Comparison of ENCODE assay signal across 8 cellular contexts in the genomic region with DNA sequence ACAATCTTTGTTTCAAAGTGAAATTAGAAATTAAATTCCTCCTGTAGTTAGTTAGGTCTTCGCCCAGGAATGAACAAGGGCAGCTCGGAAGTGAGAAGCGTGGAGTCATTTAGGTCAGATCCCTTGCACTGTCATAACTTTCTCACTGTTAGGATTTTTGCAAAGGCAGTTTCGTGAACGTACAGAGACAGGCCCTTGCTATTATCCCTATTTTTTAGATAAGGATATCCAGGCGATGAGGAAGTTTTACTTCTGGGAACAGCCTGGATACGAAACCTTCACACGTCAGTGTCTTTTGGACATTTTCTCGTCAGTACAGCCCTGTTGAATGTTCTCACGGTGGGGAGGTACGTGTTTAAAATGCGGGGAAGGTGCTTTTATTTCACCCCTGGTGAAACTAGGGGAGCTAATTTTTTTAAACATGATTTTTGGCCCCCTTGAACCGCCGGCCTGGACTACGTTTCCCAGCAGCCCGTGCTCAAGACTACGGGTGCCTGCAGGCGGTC. TPM values are rescaled to one million over a fixed set of nuclear protein-coding genes. Genes with fewer than 3 reads are reported as not detected.
DNase-seq lines count a peak whose midpoint lies in the region; ATAC-seq, FAIRE-seq and TF ChIP-seq lines count a peak whose summit lies in the region.

No MANE protein-coding gene starts in this region.

- peaks cover 13% of the 10 kb centered on the region for H4K20me1 ChIP-seq in Karpas-422 (ENCODE audit: insufficient read depth, low read depth, low read length)
- H4K20me1 ChIP-seq in astrocyte (ENCODE audit: insufficient read depth, low read length) = no peaks in the 10 kb centered on the region
- no peaks in the 10 kb centered on the region for H4K20me1 ChIP-seq in keratinocyte (ENCODE audit: control insufficient read depth, extremely low read depth, insufficient read depth, low read length)

- peak overlapping the region; percentile 82 for H3K4me3 ChIP-seq in Karpas-422 (ENCODE audit: low read length)
- peak overlapping the region; percentile 80 for H3K4me3 ChIP-seq in astrocyte (ENCODE audit: insufficient read depth, low read depth, low read length)
- peak overlapping the region; percentile 82 to 95 (median 85) for H3K4me3 ChIP-seq in keratinocyte (ENCODE audit: control insufficient read depth in 2 of 3, extremely low read depth in 1 of 3, insufficient read depth in 2 of 3, low read depth in 1 of 3, low read length in 3 of 3)

- ATAC-seq in stimulated activated effector memory CD8-positive, alpha-beta T cell treated with anti-CD3 and anti-CD28 coated beads, Interleukin-12 subunit alpha, Interleukin-12 subunit beta, amount 100 ng/mL, for 72 hours = peak; percentile 85
- no peak for ATAC-seq in GM19452 (IDR thresholded peaks at IDR 0.05; ENCODE audit: unreplicated experiment)

- H3K9me1 ChIP-seq in keratinocyte (ENCODE audit: control insufficient read depth, extremely low read depth, insufficient read depth, low read length) = no peaks in the 10 kb centered on the region

- H3K9me3 ChIP-seq in Karpas-422 (ENCODE audit: low read length) (no peaks in the 10 kb centered on the region), astrocyte (ENCODE audit: insufficient read depth, low read depth, low read length) (no peaks in the 10 kb centered on the region), keratinocyte (ENCODE audit: control insufficient read depth, low read depth, low read length) (no peaks in the 10 kb centered on the region)

- peak overlapping the region; percentile 78 for H3K4me2 ChIP-seq in Karpas-422 (ENCODE audit: low read depth, low read length, poor library complexity, severe bottlenecking)
- H3K4me2 ChIP-seq in astrocyte (ENCODE audit: low read length) = peak overlapping the region; percentile 95
- peak overlapping the region; percentile 93 for H3K4me2 ChIP-seq in keratinocyte (ENCODE audit: control insufficient read depth, extremely low read depth, insufficient read depth, low read depth, low read length)

- no peaks in the 10 kb centered on the region for H3K36me3 ChIP-seq in Karpas-422 (ENCODE audit: insufficient read depth, low read length)
- no peaks in the 10 kb centered on the region for H3K36me3 ChIP-seq in astrocyte (ENCODE audit: insufficient read depth, low read length)
- no peaks in the 10 kb centered on the region for H3K36me3 ChIP-seq in keratinocyte (ENCODE audit: control insufficient read depth in 2 of 2, extremely low read depth in 1 of 2, insufficient read depth in 2 of 2, low read length in 2 of 2)

- H3K36me3 Mint-ChIP-seq in astrocyte (ENCODE audit: low read depth, unreplicated experiment) = no peaks in the 10 kb centered on the region
- H3K36me3 Mint-ChIP-seq in stimulated activated effector memory CD8-positive, alpha-beta T cell treated with anti-CD3 and anti-CD28 coated beads, Interleukin-12 subunit alpha, Interleukin-12 subunit beta, amount 100 ng/mL, for 72 hours = peaks cover 31% of the 10 kb centered on the region

- H3K27ac ChIP-seq in Karpas-422 (ENCODE audit: low read length) = no peak overlapping the region
- H3K27ac ChIP-seq in astrocyte (ENCODE audit: low read depth, low read length) = peak overlapping the region; percentile 76
- H3K27ac ChIP-seq in keratinocyte (ENCODE audit: control insufficient read depth, insufficient read depth, low read length) = peak overlapping the region; percentile 88

- dilution Hi-C loops in keratinocyte (cut with MboI; ENCODE audit: extremely low pct_ligation_motif_present, low sequenced_read_pairs) = no loop called here

- H3K79me2 ChIP-seq in Karpas-422 (ENCODE audit: low read length) (peaks cover 42% of the 10 kb centered on the region), astrocyte (ENCODE audit: insufficient read depth, low read length) (peaks cover 44% of the 10 kb centered on the region), keratinocyte (ENCODE audit: control insufficient read depth, insufficient read depth, low read length) (peaks cover 38% of the 10 kb centered on the region)

- peaks cover 7% of the 10 kb centered on the region for H3K9me3 Mint-ChIP-seq in astrocyte (ENCODE audit: unreplicated experiment)
- H3K9me3 Mint-ChIP-seq in stimulated activated effector memory CD8-positive, alpha-beta T cell treated with anti-CD3 and anti-CD28 coated beads, Interleukin-12 subunit alpha, Interleukin-12 subunit beta, amount 100 ng/mL, for 72 hours = no peaks in the 10 kb centered on the region

- H3K27me3 Mint-ChIP-seq in astrocyte (ENCODE audit: low read depth, unreplicated experiment) = no peaks in the 10 kb centered on the region

- peak overlapping the region; percentile 8 for H3K27ac Mint-ChIP-seq in astrocyte (ENCODE audit: unreplicated experiment)
- H3K27ac Mint-ChIP-seq in stimulated activated effector memory CD8-positive, alpha-beta T cell treated with anti-CD3 and anti-CD28 coated beads, Interleukin-12 subunit alpha, Interleukin-12 subunit beta, amount 100 ng/mL, for 72 hours = peak overlapping the region; percentile 96

- FAIRE-seq in astrocyte (lab: Jason Lieb, UNC) = peak; percentile 41
- no peak for FAIRE-seq in keratinocyte (lab: Jason Lieb, UNC)

- H3K4me3 Mint-ChIP-seq in astrocyte (ENCODE audit: unreplicated experiment) = peak overlapping the region; percentile 81
- peak overlapping the region; percentile 94 for H3K4me3 Mint-ChIP-seq in stimulated activated effector memory CD8-positive, alpha-beta T cell treated with anti-CD3 and anti-CD28 coated beads, Interleukin-12 subunit alpha, Interleukin-12 subunit beta, amount 100 ng/mL, for 72 hours

- H3K4me1 Mint-ChIP-seq in astrocyte (ENCODE audit: low read depth, unreplicated experiment) = peaks cover 6% of the 10 kb centered on the region
- peaks cover 20% of the 10 kb centered on the region for H3K4me1 Mint-ChIP-seq in stimulated activated effector memory CD8-positive, alpha-beta T cell treated with anti-CD3 and anti-CD28 coated beads, Interleukin-12 subunit alpha, Interleukin-12 subunit beta, amount 100 ng/mL, for 72 hours

- DNase-seq in DMS53 treated with DMSO at 0.1 percent for 48 hours (lab: John Stamatoyannopoulos, UW; ENCODE audit: unreplicated experiment) = peak; percentile 77
- no peak for DNase-seq in DMS53 (lab: John Stamatoyannopoulos, UW)
- peak; percentile 92 for DNase-seq in Karpas-422
- DNase-seq in astrocyte (ENCODE audit: low read depth) = no peak
- DNase-seq in keratinocyte (ENCODE audit: low read depth, low spot score) = no peak
- no peak for DNase-seq in stimulated activated effector memory CD8-positive, alpha-beta T cell treated with anti-CD3 and anti-CD28 coated beads, Interleukin-12 subunit alpha, Interleukin-12 subunit beta, amount 100 ng/mL, for 72 hours (ENCODE audit: low spot score in 2 of 2)
- no peak for DNase-seq in activated CD8-positive, alpha-beta memory T cell treated with anti-CD3 and anti-CD28 coated beads, Interleukin-2, amount 50 U/mL, for 48 hours

- H3K27me3 ChIP-seq in Karpas-422 (ENCODE audit: low read length) (no peaks in the 10 kb centered on the region), astrocyte (ENCODE audit: insufficient read depth, low read length) (no peaks in the 10 kb centered on the region), keratinocyte (ENCODE audit: control insufficient read depth, extremely low read depth, insufficient read depth, low read length) (no peaks in the 10 kb centered on the region)

- H2AFZ ChIP-seq in Karpas-422 (ENCODE audit: low read length) (peak overlapping the region; percentile 98), astrocyte (ENCODE audit: low read depth, low read length) (peak overlapping the region; percentile 84), keratinocyte (ENCODE audit: control insufficient read depth, low read length) (peak overlapping the region; percentile 89)

- H3K4me1 ChIP-seq in Karpas-422 (ENCODE audit: low read length) (peaks cover 25% of the 10 kb centered on the region), astrocyte (ENCODE audit: insufficient read depth, low read length) (peaks cover 5% of the 10 kb centered on the region), keratinocyte (ENCODE audit: control insufficient read depth, extremely low read depth, insufficient read depth, low read length) (peaks cover 12% of the 10 kb centered on the region)

- H3K9me2 ChIP-seq in Karpas-422 (replicated peaks; ENCODE audit: insufficient read depth, low read length) = no peaks in the 10 kb centered on the region

- TF ChIP-seq CTCF in astrocyte (IDR thresholded peaks at IDR 0.05; ENCODE audit: insufficient read depth, low read depth, low read length) (no peak), keratinocyte (optimal IDR thresholded peaks at IDR 0.05 in 1 of 3, IDR thresholded peaks at IDR 0.05 in 1 of 3, conservative IDR thresholded peaks at IDR 0.05 in 1 of 3; ENCODE audit: extremely low read depth in 1 of 3, insufficient read depth in 2 of 3, low read length in 3 of 3) (no peak)

- H3K9ac ChIP-seq in Karpas-422 (ENCODE audit: low read length) (peak overlapping the region; percentile 94), astrocyte (ENCODE audit: low read length) (peak overlapping the region; percentile 92), keratinocyte (ENCODE audit: control insufficient read depth, extremely low read depth, insufficient read depth, low read length) (peak overlapping the region; percentile 97)

RNA-seq across cellular contexts. Expression of a gene that starts 0.3 kb away (rescaled TPM):
- total RNA-seq in Karpas-422 (2014; rRNA removed; shearing (Covaris generic); ENCODE audit: low replicate concordance) = 55.6 and 97.9 TPM in 2 replicates
- total RNA-seq in astrocyte = 23.2 and 24.4 TPM in 2 replicates
- 28.4 to 44.6 TPM (median 36.7 TPM) in 3 replicates for polyA plus RNA-seq in keratinocyte
- polyA plus RNA-seq in keratinocyte (2011; ENCODE audit: low read depth) = 18.0 TPM
- polyA plus RNA-seq in keratinocyte (2011; cell fraction: cytosol; rRNA removed) = 16.2 and 26.3 TPM in 2 replicates
- 65.3 and 76.9 TPM in 2 replicates for polyA plus RNA-seq in keratinocyte (2011; cell fraction: nucleus; rRNA removed)
- polyA plus RNA-seq in keratinocyte (2012; ENCODE audit: low replicate concordance) = 17.7 and 18.7 TPM in 2 replicates
- 22.9 to 40.1 TPM (median 34.6 TPM) in 3 replicates for polyA minus RNA-seq in keratinocyte
- polyA minus RNA-seq in keratinocyte (2011; cell fraction: cytosol; rRNA and poly(A)+ RNA removed) = 19.4 TPM
- polyA minus RNA-seq in keratinocyte (2011; cell fraction: nucleus; rRNA and poly(A)+ RNA removed) = 18.9 and 34.9 TPM in 2 replicates

Comparison
In these comparisons a context has a peak if more than half of its experiments do, and no peak if none do; other contexts are left out.
1. DNase-seq: peak in DMS53 treated with DMSO at 0.1 percent for 48 hours (single experiment) and Karpas-422 (single experiment); none in DMS53 (single experiment), astrocyte (single experiment), keratinocyte (single experiment), stimulated activated effector memory CD8-positive, alpha-beta T cell treated with anti-CD3 and anti-CD28 coated beads, Interleukin-12 subunit alpha, Interleukin-12 subunit beta, amount 100 ng/mL, for 72 hours (0 of 2) and activated CD8-positive, alpha-beta memory T cell treated with anti-CD3 and anti-CD28 coated beads, Interleukin-2, amount 50 U/mL, for 48 hours (single experiment).
2. Peak in every context shown above with its lines, with median percentiles within 50 percentile points of each other: H2AFZ ChIP-seq, H3K4me2 ChIP-seq, H3K4me3 ChIP-seq and H3K9ac ChIP-seq.